In the genomic region with DNA sequence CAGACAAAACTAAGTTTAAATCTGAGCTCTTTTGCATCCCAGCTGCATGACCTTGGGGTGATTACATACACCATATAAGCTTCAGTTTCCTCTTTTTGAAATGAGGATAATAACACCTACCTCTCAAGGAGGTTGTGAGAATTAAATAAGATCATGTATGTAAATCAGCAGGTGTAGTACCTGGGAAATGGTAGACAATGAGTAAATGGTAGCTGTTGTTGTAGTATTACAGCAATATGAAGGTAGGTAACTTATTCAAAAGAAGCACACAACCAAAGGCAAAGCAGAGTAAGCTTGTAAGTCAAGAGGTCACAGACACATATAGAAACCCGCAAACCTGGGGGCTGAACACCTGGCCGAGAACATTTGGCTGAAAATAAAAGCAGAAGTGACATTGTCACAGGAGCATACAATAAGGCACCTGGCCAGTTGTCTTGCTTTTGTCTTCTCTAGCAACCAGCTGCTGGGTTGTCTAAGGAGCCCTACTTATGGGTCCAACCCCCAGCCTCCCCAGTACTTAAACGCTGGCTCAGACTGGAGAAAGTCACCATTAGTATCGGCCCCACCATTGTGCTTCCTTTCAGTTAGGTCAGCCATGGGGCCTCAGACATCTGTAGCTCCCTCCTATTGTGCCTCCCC, we compare ENCODE assay signal across 10 cellular contexts.
A peak's percentile ranks its signal among the peaks of the same experiment; 100 is the strongest.
DNase-seq lines count a peak whose midpoint lies in the region; ATAC-seq and TF ChIP-seq lines count a peak whose summit lies in the region.
"Had no signal": no experiment of that assay in that cellular context is flagged by ENCODE, and none has a peak within 500 bp of the region (broad histone marks: within the 10 kb centered on the region; RNA-seq: fewer than 3 reads in every experiment).

No MANE protein-coding gene starts in this region.

- CTCF ChIA-PET in mammary epithelial cell (lab: Charles Lee; ENCODE audit: low non-redundant PET): interaction anchor here (0.6 kb wide), 1 partner anchor 258 kb away, joined by 3 read pairs; no protein-coding TSS in a partner anchor
- CTCF ChIA-PET in activated CD8-positive, alpha-beta T cell treated with anti-CD3 and anti-CD28 coated beads, Interleukin-2, amount 10 ng/mL, durations not matched to agents 7 days and 5 days (lab: Charles Lee): no interaction called here

- no peak overlapping the region for H3K4me3 Mint-ChIP-seq in activated CD8-positive, alpha-beta T cell treated with anti-CD3 and anti-CD28 coated beads, Interleukin-2, amount 10 ng/mL, durations not matched to agents 7 days and 5 days

- H3K9me3 Mint-ChIP-seq in activated CD8-positive, alpha-beta T cell treated with anti-CD3 and anti-CD28 coated beads, Interleukin-2, amount 10 ng/mL, durations not matched to agents 7 days and 5 days (ENCODE audit: insufficient read depth): peaks cover 2% of the 10 kb centered on the region

- H2AFZ ChIP-seq in mammary epithelial cell (ENCODE audit: low read depth, low read length): no peak overlapping the region

- WGBS in mammary epithelial cell (ENCODE audit: low coverage, missing lambda C conversion rate): 82% methylated on average over 4 of the region's 4 CpGs
- WGBS in aorta, 2 donors: 89 to 95% methylated on average over 4 of the region's 4 CpGs

- in situ Hi-C loops in mammary epithelial cell (cut with MboI; ENCODE audit: low sequenced_read_pairs in 2 of 2): loop anchor here in 1 of 2 donors (25.0 kb wide), 1 partner anchor 163 kb away; no protein-coding TSS in a partner anchor

- H3K4me2 ChIP-seq in mammary epithelial cell (ENCODE audit: insufficient read depth, low read depth, low read length): no peak overlapping the region

- H3K36me3 ChIP-seq in mucosa of rectum (ENCODE audit: control insufficient read depth in 2 of 2, insufficient read depth in 2 of 2, low read length in 2 of 2) (no peaks in the 10 kb centered on the region), mammary epithelial cell (ENCODE audit: insufficient read depth, low read length) (no peaks in the 10 kb centered on the region), aorta (ENCODE audit: control insufficient read depth in 1 of 2, insufficient read depth in 2 of 2, low read length in 1 of 2) (no peaks in the 10 kb centered on the region)
- H3K36me3 ChIP-seq: neutrophil had no signal

- BruUV-seq in mammary epithelial cell (replicated peaks; lab: Mats Ljungman, UMichigan): no TSS peak

- no peak overlapping the region for H3K27ac Mint-ChIP-seq in activated CD8-positive, alpha-beta T cell treated with anti-CD3 and anti-CD28 coated beads, Interleukin-2, amount 10 ng/mL, durations not matched to agents 7 days and 5 days

- H3K27me3 Mint-ChIP-seq in activated CD8-positive, alpha-beta T cell treated with anti-CD3 and anti-CD28 coated beads, Interleukin-2, amount 10 ng/mL, durations not matched to agents 7 days and 5 days (ENCODE audit: low read depth): peaks cover 6% of the 10 kb centered on the region

- H3K4me1 ChIP-seq in mucosa of rectum (ENCODE audit: control insufficient read depth in 2 of 2, insufficient read depth in 2 of 2, low read length in 2 of 2) (no peaks in the 10 kb centered on the region), mammary epithelial cell (ENCODE audit: insufficient read depth, low read length) (no peaks in the 10 kb centered on the region), aorta (ENCODE audit: control insufficient read depth in 1 of 2, insufficient read depth in 2 of 2, low read length in 2 of 2) (no peaks in the 10 kb centered on the region)

- no peaks in the 10 kb centered on the region for H3K79me2 ChIP-seq in mammary epithelial cell (ENCODE audit: insufficient read depth, low read length)

- no peaks in the 10 kb centered on the region for H3K27me3 ChIP-seq in mucosa of rectum (ENCODE audit: control insufficient read depth in 2 of 2, insufficient read depth in 2 of 2, low read length in 2 of 2)
- H3K27me3 ChIP-seq in mammary epithelial cell (ENCODE audit: insufficient read depth, low read length): no peaks in the 10 kb centered on the region
- H3K27me3 ChIP-seq in aorta (ENCODE audit: control insufficient read depth in 1 of 2, insufficient read depth in 2 of 2, low read length in 1 of 2): peaks cover 0 to 1% of the 10 kb centered on the region in 2 donors
- H3K27me3 ChIP-seq: neutrophil had no signal

- H3K9me3 ChIP-seq in mucosa of rectum (ENCODE audit: control insufficient read depth in 2 of 2, low read length in 2 of 2): no peaks in the 10 kb centered on the region
- H3K9me3 ChIP-seq in mammary epithelial cell (replicated peaks; ENCODE audit: insufficient read depth, low read length): no peaks in the 10 kb centered on the region
- no peaks in the 10 kb centered on the region for H3K9me3 ChIP-seq in aorta (ENCODE audit: control insufficient read depth, low read length)
- H3K9me3 ChIP-seq: neutrophil had no signal

- peak; percentile 92 for ATAC-seq in GM18907 (IDR thresholded peaks at IDR 0.05; ENCODE audit: unreplicated experiment)
- peak; percentile 93 for ATAC-seq in GM21825 (IDR thresholded peaks at IDR 0.05; ENCODE audit: unreplicated experiment)
- peak; percentile 88 for ATAC-seq in HG03460 (IDR thresholded peaks at IDR 0.05; ENCODE audit: unreplicated experiment)
- ATAC-seq in aorta (ENCODE audit: low FRiP score): no peak
- ATAC-seq in activated CD8-positive, alpha-beta T cell treated with anti-CD3 and anti-CD28 coated beads, Interleukin-2, amount 10 ng/mL, durations not matched to agents 7 days and 5 days: no peak

- intact Hi-C loops in mammary epithelial cell (cut with micrococcal nuclease): no loop called here
- intact Hi-C loops in aorta (cut with DNase I): no loop called here

- no peak overlapping the region for H3K9ac ChIP-seq in mucosa of rectum (ENCODE audit: low read depth in 1 of 2, low read length in 2 of 2)
- no peak overlapping the region for H3K9ac ChIP-seq in mammary epithelial cell (ENCODE audit: insufficient read depth, low read length)

- TF ChIP-seq CTCF in mammary epithelial cell (conservative IDR thresholded peaks at IDR 0.05 in 1 of 2, IDR thresholded peaks at IDR 0.05 in 1 of 2; ENCODE audit: extremely low read depth in 1 of 2, insufficient read depth in 1 of 2, low read depth in 1 of 2, low read length in 2 of 2): no peak

- dilution Hi-C loops in mammary epithelial cell (cut with HindIII; ENCODE audit: low sequenced_read_pairs): no loop called here

- peak overlapping the region; percentile 13 for H3K27ac ChIP-seq in mucosa of rectum (ENCODE audit: low read depth in 2 of 2, low read length in 2 of 2)
- no peak overlapping the region for H3K27ac ChIP-seq in mammary epithelial cell (ENCODE audit: insufficient read depth, low read depth, low read length)
- no peak overlapping the region for H3K27ac ChIP-seq in aorta (ENCODE audit: low read depth in 1 of 2, low read length in 2 of 2)
- H3K27ac ChIP-seq: neutrophil had no signal

- H4K20me1 ChIP-seq in mammary epithelial cell (ENCODE audit: insufficient read depth, low read length): no peaks in the 10 kb centered on the region

- peaks cover 2% of the 10 kb centered on the region for H3K36me3 Mint-ChIP-seq in activated CD8-positive, alpha-beta T cell treated with anti-CD3 and anti-CD28 coated beads, Interleukin-2, amount 10 ng/mL, durations not matched to agents 7 days and 5 days (ENCODE audit: low read depth)

- H3K4me1 Mint-ChIP-seq in activated CD8-positive, alpha-beta T cell treated with anti-CD3 and anti-CD28 coated beads, Interleukin-2, amount 10 ng/mL, durations not matched to agents 7 days and 5 days (ENCODE audit: low read depth): no peaks in the 10 kb centered on the region

- no peak for DNase-seq in DMS 273 treated with DMSO at 0.1 percent for 48 hours (lab: John Stamatoyannopoulos, UW)
- no peak for DNase-seq in mammary epithelial cell
- DNase-seq in aorta: no peak
- DNase-seq in activated CD8-positive, alpha-beta T cell treated with anti-CD3 and anti-CD28 coated beads, Interleukin-2, amount 10 ng/mL, durations not matched to agents 7 days and 5 days: no peak
- DNase-seq: IMR-90 had no signal

- POLR2A ChIA-PET in activated CD8-positive, alpha-beta T cell treated with anti-CD3 and anti-CD28 coated beads, Interleukin-2, amount 10 ng/mL, durations not matched to agents 7 days and 5 days (lab: Charles Lee): interaction anchor here (1.1 kb wide), 1 partner anchor 14 kb away, joined by 3 read pairs; no protein-coding TSS in a partner anchor

- H3K4me3 ChIP-seq in mucosa of rectum (ENCODE audit: low read length in 2 of 2) (no peak overlapping the region), mammary epithelial cell (replicated peaks in 1 of 3; ENCODE audit: insufficient read depth in 1 of 3, low read depth in 2 of 3, low read length in 3 of 3) (no peak overlapping the region), aorta (ENCODE audit: low read length in 2 of 2) (no peak overlapping the region)

Comparison
In these comparisons a context has a peak if more than half of its experiments do, and no peak if none do; other contexts are left out.
1. ATAC-seq: peak in GM18907 (single experiment), GM21825 (single experiment) and HG03460 (single experiment); none in aorta (single experiment) and activated CD8-positive, alpha-beta T cell treated with anti-CD3 and anti-CD28 coated beads, Interleukin-2, amount 10 ng/mL, durations not matched to agents 7 days and 5 days (single experiment).
2. H3K27ac ChIP-seq: peak in mucosa of rectum (2 of 2); none in mammary epithelial cell (single experiment) and aorta (0 of 2).